10 cellular contexts compared by ENCODE assay signal in the genomic region with DNA sequence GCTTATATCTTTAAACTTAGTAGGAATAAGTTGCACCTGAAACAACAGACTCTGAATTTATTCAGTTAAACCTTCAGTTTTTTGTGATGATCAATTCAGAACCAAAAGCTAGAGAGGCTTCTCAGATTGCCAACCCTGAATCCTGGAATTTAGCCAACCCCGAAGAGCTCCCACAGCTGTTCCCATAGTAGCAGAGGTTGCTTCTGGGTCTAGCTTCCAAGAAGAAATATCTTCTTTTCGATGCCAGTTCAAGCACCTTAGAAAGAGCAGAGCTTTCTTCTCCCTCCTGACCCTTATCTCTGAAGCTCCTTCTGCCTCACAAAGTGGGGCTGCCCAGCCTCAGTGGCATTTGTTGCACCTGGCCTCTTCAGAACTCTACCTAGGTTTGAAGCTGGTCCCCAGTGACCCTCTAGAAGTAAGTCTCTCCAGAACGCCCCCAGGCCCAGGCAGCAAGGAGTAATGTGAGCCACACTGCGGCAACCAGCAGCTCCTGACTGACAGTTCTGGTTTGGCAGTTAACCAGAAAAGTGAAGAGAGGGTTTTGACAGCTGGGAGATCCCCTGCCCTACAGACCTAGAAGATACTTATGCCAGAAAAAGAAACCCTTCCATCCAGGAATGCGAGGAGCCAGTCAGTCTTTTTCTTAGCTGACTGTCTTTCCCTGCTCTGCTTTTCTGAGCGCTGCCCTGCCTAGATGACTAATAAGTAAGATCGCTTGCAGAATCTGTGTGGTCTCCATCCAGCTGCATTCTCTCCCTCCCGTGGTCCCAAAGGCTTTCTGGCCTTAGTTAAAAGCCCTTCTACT.
A peak's percentile ranks its signal among the peaks of the same experiment; 100 is the strongest.
DNase-seq lines count a peak whose midpoint lies in the region; ATAC-seq and TF ChIP-seq lines count a peak whose summit lies in the region.
"Had no signal": no experiment of that assay in that cellular context is flagged by ENCODE, and none has a peak within 500 bp of the region (broad histone marks: within the 10 kb centered on the region; RNA-seq: fewer than 3 reads in every experiment).

No MANE protein-coding gene starts in this region.

- ATAC-seq in HG03108 (IDR thresholded peaks at IDR 0.05; ENCODE audit: unreplicated experiment) (peak; percentile 46), left lung (peak; percentile 33), left lobe of liver (no peak)
- ATAC-seq in natural killer cell treated with Interleukin-12 subunit alpha and Interleukin-12 subunit beta and Interleukin-15 and Interleukin-18, amount 100 ng/mL, for 72 hours: no peak
- ATAC-seq: activated naive CD8-positive, alpha-beta T cell treated with anti-CD3 and anti-CD28 coated beads, Interleukin-2, amount 50 U/mL, for 24 hours; natural killer cell had no signal

- H3K9me3 ChIP-seq in left lung: no peaks in the 10 kb centered on the region
- H3K9me3 ChIP-seq in colonic mucosa: no peaks in the 10 kb centered on the region

- DNase-seq in DMS 273 (lab: John Stamatoyannopoulos, UW; ENCODE audit: unreplicated experiment): peak; percentile 90
- peak; percentile 7 for DNase-seq in UCSD-AML1 (lab: John Stamatoyannopoulos, UW; ENCODE audit: unreplicated experiment)
- DNase-seq in left lung: no peak
- no peak for DNase-seq in colonic mucosa
- DNase-seq in endothelial cell (ENCODE audit: low spot score): no peak
- DNase-seq in left lobe of liver (ENCODE audit: low spot score): no peak
- DNase-seq in natural killer cell treated with Interleukin-12 subunit alpha and Interleukin-12 subunit beta and Interleukin-15 and Interleukin-18, amount 100 ng/mL, for 72 hours (ENCODE audit: low spot score): no peak
- DNase-seq: natural killer cell had no signal

- H3K4me3 ChIP-seq in left lung (no peak overlapping the region), colonic mucosa (no peak overlapping the region)

- H3K27ac Mint-ChIP-seq in endothelial cell (ENCODE audit: unreplicated experiment): no peak overlapping the region
- no peak overlapping the region for H3K27ac Mint-ChIP-seq in natural killer cell treated with Interleukin-12 subunit alpha and Interleukin-12 subunit beta and Interleukin-15 and Interleukin-18, amount 100 ng/mL, for 72 hours
- H3K27ac Mint-ChIP-seq: activated naive CD8-positive, alpha-beta T cell treated with anti-CD3 and anti-CD28 coated beads, Interleukin-2, amount 50 U/mL, for 24 hours; natural killer cell had no signal

- H3K36me3 Mint-ChIP-seq in endothelial cell (ENCODE audit: low read depth, unreplicated experiment): no peaks in the 10 kb centered on the region
- no peaks in the 10 kb centered on the region for H3K36me3 Mint-ChIP-seq in natural killer cell treated with Interleukin-12 subunit alpha and Interleukin-12 subunit beta and Interleukin-15 and Interleukin-18, amount 100 ng/mL, for 72 hours
- H3K36me3 Mint-ChIP-seq: natural killer cell had no signal

- no peaks in the 10 kb centered on the region for H3K4me1 Mint-ChIP-seq in endothelial cell (ENCODE audit: unreplicated experiment)
- peaks cover 6 to 8% of the 10 kb centered on the region in 2 donors for H3K4me1 Mint-ChIP-seq in natural killer cell treated with Interleukin-12 subunit alpha and Interleukin-12 subunit beta and Interleukin-15 and Interleukin-18, amount 100 ng/mL, for 72 hours (ENCODE audit: low read depth in 2 of 2)

- intact Hi-C loops in left lung (cut with DNase I): loop anchor here in 1 of 2 donors (5.0 kb wide), 1 partner anchor 357 kb away; no protein-coding TSS in a partner anchor
- intact Hi-C loops in colonic mucosa (cut with DNase I): loop anchor here (5.0 kb wide), 1 partner anchor 512 kb away; no protein-coding TSS in a partner anchor

- no peaks in the 10 kb centered on the region for H3K4me1 ChIP-seq in left lung
- H3K4me1 ChIP-seq in colonic mucosa: no peaks in the 10 kb centered on the region

- no peaks in the 10 kb centered on the region for H3K9me3 Mint-ChIP-seq in endothelial cell (ENCODE audit: unreplicated experiment)
- peaks cover 2% of the 10 kb centered on the region for H3K9me3 Mint-ChIP-seq in natural killer cell treated with Interleukin-12 subunit alpha and Interleukin-12 subunit beta and Interleukin-15 and Interleukin-18, amount 100 ng/mL, for 72 hours
- H3K9me3 Mint-ChIP-seq: activated naive CD8-positive, alpha-beta T cell treated with anti-CD3 and anti-CD28 coated beads, Interleukin-2, amount 50 U/mL, for 24 hours had no signal

- H3K4me3 Mint-ChIP-seq in endothelial cell (ENCODE audit: unreplicated experiment): no peak overlapping the region
- H3K4me3 Mint-ChIP-seq in natural killer cell treated with Interleukin-12 subunit alpha and Interleukin-12 subunit beta and Interleukin-15 and Interleukin-18, amount 100 ng/mL, for 72 hours: no peak overlapping the region
- H3K4me3 Mint-ChIP-seq: activated naive CD8-positive, alpha-beta T cell treated with anti-CD3 and anti-CD28 coated beads, Interleukin-2, amount 50 U/mL, for 24 hours; natural killer cell had no signal

- H3K27me3 ChIP-seq in left lung: no peaks in the 10 kb centered on the region
- H3K27me3 ChIP-seq in colonic mucosa: no peaks in the 10 kb centered on the region

- no peak overlapping the region for H3K9ac ChIP-seq in colonic mucosa (ENCODE audit: low read depth in 2 of 2, low read length in 2 of 2)

- H3K27me3 Mint-ChIP-seq in endothelial cell (ENCODE audit: unreplicated experiment): no peaks in the 10 kb centered on the region
- no peaks in the 10 kb centered on the region for H3K27me3 Mint-ChIP-seq in natural killer cell treated with Interleukin-12 subunit alpha and Interleukin-12 subunit beta and Interleukin-15 and Interleukin-18, amount 100 ng/mL, for 72 hours
- H3K27me3 Mint-ChIP-seq: activated naive CD8-positive, alpha-beta T cell treated with anti-CD3 and anti-CD28 coated beads, Interleukin-2, amount 50 U/mL, for 24 hours had no signal

- H3K27ac ChIP-seq in left lung: no peak overlapping the region
- H3K27ac ChIP-seq in colonic mucosa: no peak overlapping the region

- TF ChIP-seq CTCF in left lung (IDR thresholded peaks at IDR 0.05) (no peak), colonic mucosa (IDR thresholded peaks at IDR 0.05) (no peak), endothelial cell (IDR thresholded peaks at IDR 0.05; ENCODE audit: unreplicated experiment) (no peak)

- no peaks in the 10 kb centered on the region for H3K36me3 ChIP-seq in left lung
- no peaks in the 10 kb centered on the region for H3K36me3 ChIP-seq in colonic mucosa

Comparison
In these comparisons a context has a peak if more than half of its experiments do, and no peak if none do; other contexts are left out.
1. DNase-seq: peak in DMS 273 (single experiment) and UCSD-AML1 (single experiment); none in left lung (0 of 2), colonic mucosa (single experiment), endothelial cell (single experiment), left lobe of liver (single experiment) and natural killer cell treated with Interleukin-12 subunit alpha and Interleukin-12 subunit beta and Interleukin-15 and Interleukin-18, amount 100 ng/mL, for 72 hours (single experiment).
2. ATAC-seq: peak in HG03108 (single experiment) and left lung (single experiment); none in left lobe of liver (single experiment) and natural killer cell treated with Interleukin-12 subunit alpha and Interleukin-12 subunit beta and Interleukin-15 and Interleukin-18, amount 100 ng/mL, for 72 hours (0 of 2).